8 cellular contexts compared by ENCODE assay signal in the genomic region with DNA sequence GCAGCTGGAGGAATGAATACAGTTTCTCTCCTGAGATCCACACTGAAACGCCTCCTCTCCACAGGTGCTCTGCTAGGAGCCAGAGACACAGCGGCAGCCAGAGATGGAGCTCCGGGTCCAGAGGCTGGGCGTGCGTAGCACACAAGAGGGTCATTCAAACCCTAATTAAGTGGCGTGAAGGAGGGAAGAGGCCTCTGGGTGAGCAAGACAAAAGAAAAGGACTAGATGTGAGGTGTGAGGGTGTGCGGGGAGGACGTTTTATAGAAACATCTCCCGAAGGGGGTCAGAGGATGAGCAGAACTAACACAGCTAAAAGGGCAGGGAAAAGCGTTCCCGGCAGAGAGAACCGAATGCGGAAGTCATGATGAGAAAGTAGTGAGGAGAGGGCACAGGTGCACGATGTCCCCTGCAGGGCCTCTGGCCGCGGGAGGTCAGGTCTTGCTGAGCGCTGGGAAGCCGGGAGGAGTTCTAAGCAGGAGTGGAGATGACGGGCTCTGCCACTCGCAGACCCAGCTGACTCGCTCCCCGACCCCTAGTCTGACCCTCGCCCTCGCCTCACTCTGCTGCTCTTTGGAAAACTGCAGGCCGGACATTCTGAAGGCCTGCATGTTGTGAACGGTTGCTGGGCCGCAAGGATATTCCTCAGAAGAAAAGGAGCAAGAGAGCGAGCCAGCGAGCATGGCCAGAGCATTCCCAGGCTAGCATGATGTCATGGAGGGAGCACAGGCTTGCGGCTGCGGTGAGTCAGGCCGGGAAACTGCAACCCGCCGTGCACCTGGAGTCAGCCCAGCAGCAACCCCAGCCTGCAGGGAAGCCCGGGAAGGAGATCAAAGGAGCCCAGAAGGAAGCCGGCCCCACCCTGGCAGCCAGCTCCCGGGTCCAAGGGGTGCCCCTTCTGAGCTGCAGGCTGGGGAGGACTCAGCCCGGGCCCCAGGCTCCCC. TPM values are rescaled to one million over a fixed set of nuclear protein-coding genes. Genes with fewer than 3 reads are reported as not detected.
DNase-seq lines count a peak whose midpoint lies in the region; ATAC-seq, FAIRE-seq and TF ChIP-seq lines count a peak whose summit lies in the region.

No MANE protein-coding gene starts in this region.

- FAIRE-seq in HepG2 (lab: Jason Lieb, UNC) = no peak

- H3K27ac ChIP-seq in HepG2 (ENCODE audit: extremely low read length, insufficient read depth, low read length) (no peak overlapping the region), right lobe of liver (no peak overlapping the region), left lung (no peak overlapping the region)

- H3K9me3 ChIP-seq in HepG2 (ENCODE audit: low read length) (peaks cover 3% of the 10 kb centered on the region; the same call in 1 of the 2 replicates), right lobe of liver (no peaks in the 10 kb centered on the region), left lung (peaks cover 0 to 3% of the 10 kb centered on the region in 2 donors)

- no peak for TF ChIP-seq RAD21 in HepG2 (CRISPR knock-in tag; IDR thresholded peaks at IDR 0.05)

- TF ChIP-seq CTCF in HepG2 (CRISPR knock-in tag; IDR thresholded peaks at IDR 0.05) (no peak), right lobe of liver (IDR thresholded peaks at IDR 0.05) (no peak), chondrocyte (IDR thresholded peaks at IDR 0.05) (no peak), left lung (IDR thresholded peaks at IDR 0.05) (no peak)

- no peak overlapping the region for H2AFZ ChIP-seq in HepG2 (ENCODE audit: low read length)

- in situ Hi-C loops in HepG2 (cut with HindIII; ENCODE audit: extremely low pct_ligation_motif_present, low pct_unique_long_range_greater_than_20kb) = no loop called here

- peak overlapping the region; percentile 2 for H3K4me3 Mint-ChIP-seq in chondrocyte (ENCODE audit: unreplicated experiment)

- WGBS in HepG2 (ENCODE audit: low lambda C conversion rate) = 30% methylated on average over 36 of the region's 38 CpGs
- WGBS in right lobe of liver (ENCODE audit: insufficient coverage, low coverage, low lambda C conversion rate, missing lambda C conversion rate) = 60% methylated on average over 22 of the region's 38 CpGs

- H3K27me3 Mint-ChIP-seq in chondrocyte (ENCODE audit: low read depth) = peaks cover 13% of the 10 kb centered on the region

- peaks cover 16% of the 10 kb centered on the region for H3K4me1 Mint-ChIP-seq in chondrocyte (ENCODE audit: low read depth)

- no peak for TF ChIP-seq POLR2A in HepG2 (IDR thresholded peaks at IDR 0.05; ENCODE audit: insufficient read depth in 1 of 2, low read depth in 2 of 2, low read length in 2 of 2)
- no peak for TF ChIP-seq POLR2A in right lobe of liver (IDR thresholded peaks at IDR 0.05)

- no peaks in the 10 kb centered on the region for H3K79me2 ChIP-seq in HepG2 (ENCODE audit: insufficient read depth, low read length)

- H3K4me1 ChIP-seq in HepG2 (ENCODE audit: insufficient read depth, low read length) = peaks cover 15% of the 10 kb centered on the region
- peaks cover 0 to 13% (median 6%) of the 10 kb centered on the region in 4 donors for H3K4me1 ChIP-seq in right lobe of liver
- no peaks in the 10 kb centered on the region for H3K4me1 ChIP-seq in left lung

- H3K27ac Mint-ChIP-seq in chondrocyte (ENCODE audit: unreplicated experiment) = peak overlapping the region; percentile 77

- CTCF ChIA-PET in HepG2 (lab: Yijun Ruan, JAX; ENCODE audit: low intra/inter-chr PET ratio, low total read pairs) = no interaction called here

- BruUV-seq in HepG2 (replicated peaks; lab: Mats Ljungman, UMichigan) = no TSS peak

- no peaks in the 10 kb centered on the region for H3K36me3 Mint-ChIP-seq in chondrocyte (ENCODE audit: low read depth)

- POLR2A ChIA-PET in HepG2 (lab: Yijun Ruan, JAX) = no interaction called here

- H3K27me3 ChIP-seq in HepG2 (ENCODE audit: control insufficient read depth in 1 of 2, insufficient read depth in 2 of 2, low read length in 2 of 2) = peaks cover 16 to 50% of the 10 kb centered on the region in 2 experiments; a peak in 4 of 5 replicates
- no peaks in the 10 kb centered on the region for H3K27me3 ChIP-seq in right lobe of liver
- H3K27me3 ChIP-seq in left lung = peaks cover 0 to 7% of the 10 kb centered on the region in 2 donors

- H3K4me3 ChIP-seq in HepG2 (replicated peaks in 1 of 3; ENCODE audit: insufficient read depth in 1 of 3, low read depth in 2 of 3, low read length in 3 of 3) = no peak overlapping the region; a peak in 1 of 6 replicates
- no peak overlapping the region for H3K4me3 ChIP-seq in right lobe of liver
- no peak overlapping the region for H3K4me3 ChIP-seq in left lung

- H3K9ac ChIP-seq in HepG2 (ENCODE audit: insufficient read depth, low read depth, low read length) = no peak overlapping the region

- ATAC-seq in HepG2 (peak; percentile 69), right lobe of liver (no peak), left lung (peak; percentile 87), HG03196 (IDR thresholded peaks at IDR 0.05; ENCODE audit: unreplicated experiment) (no peak)

- H3K36me3 ChIP-seq in HepG2 (replicated peaks in 1 of 2; ENCODE audit: control insufficient read depth in 1 of 2, insufficient read depth in 2 of 2, low read length in 2 of 2) (no peaks in the 10 kb centered on the region), right lobe of liver (no peaks in the 10 kb centered on the region), left lung (no peaks in the 10 kb centered on the region)

- no peaks in the 10 kb centered on the region; the same call in 1 of the 2 replicates for H4K20me1 ChIP-seq in HepG2 (ENCODE audit: insufficient read depth, low read length)

- no peak for TF ChIP-seq EP300 in HepG2 (IDR thresholded peaks at IDR 0.05; ENCODE audit: low read depth in 2 of 2, low read length in 2 of 2)
- no peak for TF ChIP-seq EP300 in HepG2 (CRISPR knock-in tag; IDR thresholded peaks at IDR 0.05; ENCODE audit: borderline replicate concordance)

- intact Hi-C loops in HepG2 (cut with micrococcal nuclease; ENCODE audit: unreplicated experiment) (no loop called here), right lobe of liver (cut with DNase I) (no loop called here), left lung (cut with DNase I) (no loop called here)

- peaks cover 1% of the 10 kb centered on the region for H3K9me3 Mint-ChIP-seq in chondrocyte (ENCODE audit: low read depth)

- peak overlapping the region; percentile 1; the same call in 1 of the 2 replicates for H3K4me2 ChIP-seq in HepG2 (ENCODE audit: low read depth, low read length)

- peak; percentile 18 for DNase-seq in HepG2 (ENCODE audit: low spot score)
- no peak for DNase-seq in right lobe of liver
- DNase-seq in chondrocyte (ENCODE audit: low spot score) = no peak
- peak in 1 of 2 donors; percentile 61 for DNase-seq in left lung
- DNase-seq in NOMO-1 treated with DMSO at 0.1 percent for 48 hours (lab: John Stamatoyannopoulos, UW; ENCODE audit: unreplicated experiment) = no peak
- DNase-seq in UCSD-AML1 (lab: John Stamatoyannopoulos, UW; ENCODE audit: unreplicated experiment) = no peak
- no peak for DNase-seq in cerebellar nuclear complex (lab: John Stamatoyannopoulos, UW)

TF ChIP-seq in HepG2, 621 proteins besides CTCF, POLR2A, EP300 and RAD21 (continues in another document):
- TF ChIP-seq JARID2 (CRISPR knock-in tag; IDR thresholded peaks at IDR 0.05; ENCODE audit: insufficient replicate concordance) = no peak
- TF ChIP-seq CENPX (CRISPR knock-in tag; IDR thresholded peaks at IDR 0.05) = no peak
- TF ChIP-seq ZNF790 (CRISPR knock-in tag; IDR thresholded peaks at IDR 0.05; ENCODE audit: borderline replicate concordance) = no peak
- TF ChIP-seq ZNF263 (CRISPR knock-in tag; IDR thresholded peaks at IDR 0.05) = peak; percentile 63; the same call in 1 of the 2 replicates
- TF ChIP-seq MTA1 (CRISPR knock-in tag; IDR thresholded peaks at IDR 0.05; ENCODE audit: borderline replicate concordance) = peak; percentile 41; the same call in 1 of the 2 replicates

RNA-seq across cellular contexts. Expression of a gene that starts 54.2 kb away (rescaled TPM):
- not detected in 2 replicates for total RNA-seq in HepG2 (2016; rRNA removed; fragmentation: Illumina TruSeq; extraction: Trizol)
- not detected in 2 replicates for total RNA-seq in HepG2 (2016; cell fraction: cytosol; rRNA removed; fragmentation: Illumina TruSeq; extraction: Trizol; ENCODE audit: low read depth)
- total RNA-seq in HepG2 (2016; cell fraction: insoluble cytoplasmic fraction; rRNA removed; fragmentation: Illumina TruSeq; extraction: Trizol) = not detected in 2 replicates
- not detected in 2 replicates for total RNA-seq in HepG2 (2016; cell fraction: membrane; rRNA removed; fragmentation: Illumina TruSeq; extraction: Trizol)
- total RNA-seq in HepG2 (2016; cell fraction: nucleus; rRNA removed; fragmentation: Illumina TruSeq; extraction: Trizol) = not detected in 2 replicates
- polyA plus RNA-seq in HepG2 (2011; rRNA removed) = not detected in 2 replicates
- polyA plus RNA-seq in HepG2 (2011; cell fraction: cytosol; rRNA removed) = not detected in 2 replicates
- polyA plus RNA-seq in HepG2 (2011; cell fraction: nucleus; rRNA removed) = not detected in 2 replicates
- polyA plus RNA-seq in HepG2 (2012) = not detected in 2 replicates
- not detected in 2 replicates for polyA plus RNA-seq in HepG2 (2016; cell fraction: cytosol; fragmentation: Illumina TruSeq; extraction: Trizol; ENCODE audit: low read depth)
- polyA plus RNA-seq in HepG2 (2016; cell fraction: insoluble cytoplasmic fraction; fragmentation: Illumina TruSeq; extraction: Trizol; ENCODE audit: low read depth) = not detected in 2 replicates
- polyA plus RNA-seq in HepG2 (2016; cell fraction: membrane; fragmentation: Illumina TruSeq; extraction: Trizol; ENCODE audit: low read depth) = not detected in 2 replicates
- not detected in 2 replicates for polyA plus RNA-seq in HepG2 (2016; cell fraction: nucleus; fragmentation: Illumina TruSeq; extraction: Trizol; ENCODE audit: insufficient read depth, low read depth)
- not detected in 2 replicates for polyA minus RNA-seq in HepG2 (2011; rRNA and poly(A)+ RNA removed; ENCODE audit: low replicate concordance)
- polyA minus RNA-seq in HepG2 (2011; cell fraction: cytosol; rRNA and poly(A)+ RNA removed) = not detected in 2 replicates
- polyA minus RNA-seq in HepG2 (2011; cell fraction: nucleus; rRNA and poly(A)+ RNA removed) = not detected in 2 replicates
- not detected for total RNA-seq in right lobe of liver
- not detected in 3 replicates for total RNA-seq in chondrocyte
- total RNA-seq in left lung = 1 to 10 TPM in 1 of 2 donors, under 1 TPM in 1; 0.67 to 2.5 TPM

Comparison
In these comparisons a context has a peak if more than half of its experiments do, and no peak if none do; other contexts are left out.
1. ATAC-seq: peak in HepG2 (single experiment) and left lung (single experiment); none in right lobe of liver (0 of 4) and HG03196 (single experiment).